ENCODE assay signal across 21 cellular contexts in the genomic region with DNA sequence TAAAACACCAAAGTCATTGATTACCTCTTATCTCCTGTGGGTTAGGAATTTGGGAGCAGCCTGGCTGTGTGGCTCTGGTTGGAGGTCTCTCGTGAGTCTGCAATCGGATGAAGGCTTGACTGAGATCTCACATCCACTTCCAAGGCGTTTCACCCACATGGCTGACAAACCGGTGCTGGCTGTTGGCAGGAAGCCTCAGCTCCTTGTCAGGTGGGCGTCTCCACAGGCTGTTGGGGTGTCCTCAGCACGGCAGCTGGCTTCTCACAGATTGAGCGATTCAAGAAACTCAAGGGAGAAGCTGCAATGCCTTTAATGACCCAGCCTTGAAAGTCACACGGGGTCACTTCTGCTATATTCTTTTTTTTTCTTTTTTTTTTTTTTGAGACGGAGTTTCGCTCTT.
"Had no signal": no experiment of that assay in that cellular context is flagged by ENCODE, and none has a peak within 500 bp of the region (broad histone marks: within the 10 kb centered on the region; RNA-seq: fewer than 3 reads in every experiment).

No MANE protein-coding gene starts in this region.

- H3K36me3 Mint-ChIP-seq: activated naive CD8-positive, alpha-beta T cell treated with anti-CD3 and anti-CD28 coated beads, Interleukin-2, amount 10 ng/mL, durations not matched to agents 7 days and 5 days; natural killer cell had no signal

- H3K4me3 Mint-ChIP-seq: activated naive CD4-positive, alpha-beta T cell treated with anti-CD3 and anti-CD28 coated beads for 36 hours; activated naive CD8-positive, alpha-beta T cell treated with anti-CD3 and anti-CD28 coated beads, Interleukin-2, amount 10 ng/mL, durations not matched to agents 7 days and 5 days; activated T-cell treated with anti-CD3 and anti-CD28 coated beads, Interleukin-2, amount 50 U/mL, for 4 hours; natural killer cell; T-helper 1 cell treated with Interleukin-12 subunit alpha and Interleukin-12 subunit beta and Interleukin-4 antibody, amounts not matched to agents 30 μg/mL and 1 μg/mL, for 36 hours had no signal

- H3K27ac ChIP-seq: cardiac muscle cell, left ventricle myocardium inferior, psoas muscle, stomach, transverse colon had no signal

- H3K4me1 Mint-ChIP-seq: activated naive CD8-positive, alpha-beta T cell treated with anti-CD3 and anti-CD28 coated beads, Interleukin-2, amount 10 ng/mL, durations not matched to agents 7 days and 5 days; natural killer cell had no signal

- H3K27ac Mint-ChIP-seq: activated naive CD4-positive, alpha-beta T cell treated with anti-CD3 and anti-CD28 coated beads for 36 hours; activated naive CD8-positive, alpha-beta T cell treated with anti-CD3 and anti-CD28 coated beads, Interleukin-2, amount 10 ng/mL, durations not matched to agents 7 days and 5 days; activated T-helper 2 cell treated with anti-CD3 and anti-CD28 coated beads, Interferon-gamma antibody, Interleukin-2, Interleukin-4, amounts not matched to agents 10 μg/mL and 5 μg/mL and 100 μg/mL, durations not matched to agents 14 hours and 24 hours and 36 hours; natural killer cell; T-helper 1 cell treated with Interleukin-12 subunit alpha and Interleukin-12 subunit beta and Interleukin-4 antibody, amounts not matched to agents 30 μg/mL and 1 μg/mL, for 36 hours had no signal

- H3K4me1 ChIP-seq: left ventricle myocardium inferior, psoas muscle, stomach had no signal

- DNase-seq: activated CD4-positive, alpha-beta T cell treated with anti-CD3 and anti-CD28 coated beads for 4 hours; activated CD4-positive, alpha-beta T cell treated with anti-CD3 and anti-CD28 coated beads, Interleukin-2, amount 50 U/mL, for 48 hours; activated CD4-positive, CD25-positive, alpha-beta regulatory T cell; activated CD8-positive, alpha-beta memory T cell treated with anti-CD3 and anti-CD28 coated beads, Interleukin-2, amount 50 U/mL, for 48 hours; activated naive CD4-positive, alpha-beta T cell treated with anti-CD3 and anti-CD28 coated beads for 36 hours; activated naive CD8-positive, alpha-beta T cell treated with anti-CD3 and anti-CD28 coated beads, Interleukin-2, amount 10 ng/mL, durations not matched to agents 7 days and 5 days; activated T-cell treated with anti-CD3 and anti-CD28 coated beads, Interleukin-2, amount 50 U/mL, for 4 hours; amniotic stem cell; effector CD4-positive, alpha-beta T cell; foreskin fibroblast; left ventricle myocardium inferior; natural killer cell; right cardiac atrium; stimulated activated CD4-positive, alpha-beta T cell treated with anti-CD3 and anti-CD28 coated beads, Interleukin-12 subunit alpha, Interleukin-12 subunit beta, amount 100 ng/mL, for 4 hours; stimulated activated CD4-positive, alpha-beta T cell treated with anti-CD3 and anti-CD28 coated beads, Interleukin-4, amount 100 ng/mL, for 4 hours; stomach; transverse colon had no signal

- H3K27me3 ChIP-seq: cardiac muscle cell, stomach, transverse colon had no signal

- ATAC-seq: activated T-cell treated with anti-CD3 and anti-CD28 coated beads, Interleukin-2, amount 50 U/mL, for 4 hours; natural killer cell; psoas muscle; right cardiac atrium had no signal

- H3K4me3 ChIP-seq: cardiac muscle cell, left ventricle myocardium inferior, psoas muscle, stomach, transverse colon had no signal

- H3K9me3 Mint-ChIP-seq: activated naive CD4-positive, alpha-beta T cell treated with anti-CD3 and anti-CD28 coated beads for 36 hours; activated naive CD8-positive, alpha-beta T cell treated with anti-CD3 and anti-CD28 coated beads, Interleukin-2, amount 10 ng/mL, durations not matched to agents 7 days and 5 days; activated T-cell treated with anti-CD3 and anti-CD28 coated beads, Interleukin-2, amount 50 U/mL, for 4 hours; activated T-helper 2 cell treated with anti-CD3 and anti-CD28 coated beads, Interferon-gamma antibody, Interleukin-2, Interleukin-4, amounts not matched to agents 10 μg/mL and 5 μg/mL and 100 μg/mL, durations not matched to agents 14 hours and 24 hours and 36 hours; natural killer cell; T-helper 1 cell treated with Interleukin-12 subunit alpha and Interleukin-12 subunit beta and Interleukin-4 antibody, amounts not matched to agents 30 μg/mL and 1 μg/mL, for 36 hours had no signal

- H3K9me3 ChIP-seq: left ventricle myocardium inferior, psoas muscle, stomach, transverse colon had no signal

- H3K27me3 Mint-ChIP-seq: activated naive CD8-positive, alpha-beta T cell treated with anti-CD3 and anti-CD28 coated beads, Interleukin-2, amount 10 ng/mL, durations not matched to agents 7 days and 5 days had no signal

- H3K36me3 ChIP-seq: cardiac muscle cell, left ventricle myocardium inferior, stomach, transverse colon had no signal
